9 cellular contexts compared by ENCODE assay signal in genomic region chr5:72107874-72108199, GRCh38. TPM values are rescaled to one million over a fixed set of nuclear protein-coding genes. Genes with fewer than 3 reads are reported as not detected.
A peak's percentile ranks its signal among the peaks of the same experiment; 100 is the strongest.
DNase-seq lines count a peak whose midpoint lies in the region; ATAC-seq and TF ChIP-seq lines count a peak whose summit lies in the region.
"Had no signal": no experiment of that assay in that cellular context is flagged by ENCODE, and none has a peak within 500 bp of the region (broad histone marks: within the 10 kb centered on the region; RNA-seq: fewer than 3 reads in every experiment).

No MANE protein-coding gene starts in this region.

- peak overlapping the region; percentile 93 for H3K4me2 ChIP-seq in neural progenitor cell

- H3K4me1 ChIP-seq in RWPE2 (ENCODE audit: insufficient read depth, poor library complexity, severe bottlenecking) = no peaks in the 10 kb centered on the region
- peaks cover 0 to 46% (median 4%) of the 10 kb centered on the region in 3 donors for H3K4me1 ChIP-seq in esophagus squamous epithelium
- H3K4me1 ChIP-seq in neural progenitor cell = peaks cover 46% of the 10 kb centered on the region

- DNase-seq in Right ventricle myocardium inferior (ENCODE audit: missing footprints) (no peak), cardiac septum (ENCODE audit: low spot score) (no peak), RWPE2 (ENCODE audit: low spot score) (no peak), esophagus squamous epithelium (lab: John Stamatoyannopoulos, UW) (no peak), neural progenitor cell (ENCODE audit: low spot score) (peak; percentile 64), globus pallidus (ENCODE audit: low spot score) (no peak), midbrain (lab: John Stamatoyannopoulos, UW) (no peak)

- H3F3A ChIP-seq in neural progenitor cell (ENCODE audit: low read depth) = peaks cover 44% of the 10 kb centered on the region

- H3K9me3 ChIP-seq in RWPE2 (ENCODE audit: severe bottlenecking) (no peaks in the 10 kb centered on the region), esophagus squamous epithelium (no peaks in the 10 kb centered on the region), neural progenitor cell (ENCODE audit: low read depth) (no peaks in the 10 kb centered on the region)

- H3K4me1 Mint-ChIP-seq in neural progenitor cell = peaks cover 51% of the 10 kb centered on the region

- TF ChIP-seq POLR2A in esophagus squamous epithelium (IDR thresholded peaks at IDR 0.05) = no peak

- H3K9ac ChIP-seq in neural progenitor cell = peak overlapping the region; percentile 74

- no peaks in the 10 kb centered on the region for H3K27me3 ChIP-seq in RWPE2 (ENCODE audit: insufficient read depth, poor library complexity, severe bottlenecking)
- H3K27me3 ChIP-seq in esophagus squamous epithelium = peaks cover 0 to 83% (median 2%) of the 10 kb centered on the region in 4 donors
- no peaks in the 10 kb centered on the region for H3K27me3 ChIP-seq in neural progenitor cell

- H3K27me3 Mint-ChIP-seq in neural progenitor cell (ENCODE audit: insufficient read depth, low read depth) = peaks cover 3% of the 10 kb centered on the region

- H3K36me3 ChIP-seq in RWPE2 (ENCODE audit: low read depth) (peaks cover 13% of the 10 kb centered on the region), esophagus squamous epithelium (no peaks in the 10 kb centered on the region), neural progenitor cell (no peaks in the 10 kb centered on the region)

- H3K9me3 Mint-ChIP-seq in neural progenitor cell = no peaks in the 10 kb centered on the region
- H3K9me3 Mint-ChIP-seq: dendritic cell treated with granulocyte-macrophage colony-stimulating factor and Interleukin-4, amounts not matched to agents 40 ng/mL and 50 ng/mL, for 4 days had no signal

- peak overlapping the region; percentile 95 for H3K4me3 Mint-ChIP-seq in neural progenitor cell
- H3K4me3 Mint-ChIP-seq: dendritic cell treated with granulocyte-macrophage colony-stimulating factor and Interleukin-4, amounts not matched to agents 40 ng/mL and 50 ng/mL, for 4 days had no signal

- peak overlapping the region; percentile 85 for H3K27ac Mint-ChIP-seq in neural progenitor cell
- H3K27ac Mint-ChIP-seq: dendritic cell treated with granulocyte-macrophage colony-stimulating factor and Interleukin-4, amounts not matched to agents 40 ng/mL and 50 ng/mL, for 4 days had no signal

- no peak for TF ChIP-seq CTCF in RWPE2 (IDR thresholded peaks at IDR 0.05; ENCODE audit: poor library complexity, severe bottlenecking)
- no peak for TF ChIP-seq CTCF in esophagus squamous epithelium (IDR thresholded peaks at IDR 0.05)
- TF ChIP-seq CTCF in neural progenitor cell (IDR thresholded peaks at IDR 0.05) = no peak

- 2% methylated on average over 7 to 12 of the region's 12 CpGs for WGBS in esophagus squamous epithelium, 2 donors

- peaks cover 25% of the 10 kb centered on the region for H3K36me3 Mint-ChIP-seq in neural progenitor cell

- peaks cover 37% of the 10 kb centered on the region for H4K20me1 ChIP-seq in neural progenitor cell (ENCODE audit: low read depth)

- H2AFZ ChIP-seq in neural progenitor cell (replicated peaks) = peak overlapping the region; percentile 39

- intact Hi-C loops in Right ventricle myocardium inferior (cut with DNase I) (loop anchor here (5.0 kb wide), 3 partner anchors 136 to 326 kb away; no protein-coding TSS in a partner anchor), cardiac septum (cut with DNase I) (loop anchor here (2.0 to 5.0 kb wide), 2 partner anchors 181 to 325 kb away; no protein-coding TSS in a partner anchor), esophagus squamous epithelium (cut with DNase I) (no loop called here)

- H3K4me3 ChIP-seq in RWPE2 (ENCODE audit: severe bottlenecking) (peak overlapping the region; percentile 66), esophagus squamous epithelium (peak overlapping the region; percentile 48 to 73 (median 60)), neural progenitor cell (peak overlapping the region; percentile 95)

- H3K79me2 ChIP-seq in neural progenitor cell (ENCODE audit: low read depth) = peaks cover 61% of the 10 kb centered on the region

- H3K27ac ChIP-seq in RWPE2 (ENCODE audit: poor library complexity, severe bottlenecking) = no peak overlapping the region
- peak overlapping the region; percentile 60 to 88 (median 78) for H3K27ac ChIP-seq in esophagus squamous epithelium
- peak overlapping the region; percentile 88 for H3K27ac ChIP-seq in neural progenitor cell

- ATAC-seq in Right ventricle myocardium inferior (peak; percentile 21), RWPE2 (ENCODE audit: low read depth) (peak; percentile 51), GM18870 (IDR thresholded peaks at IDR 0.05; ENCODE audit: unreplicated experiment) (no peak)

RNA-seq across cellular contexts. Expression of gene MAP1B, which starts 0.6 kb away (rescaled TPM):
- 59.9 TPM for total RNA-seq in Right ventricle myocardium inferior
- 217 TPM for total RNA-seq in cardiac septum
- total RNA-seq in esophagus squamous epithelium = 100 to 1,000 TPM in 1 of 4 donors, 10 to 100 TPM in 2, 1 to 10 TPM in 1; 8.2 to 180 (median 29.6) TPM
- 84.4 and 247 TPM in 2 replicates for total RNA-seq in neural progenitor cell (ENCODE audit: low replicate concordance)
